Comparison of ENCODE assay signal across 11 cellular contexts in genomic region chr2:190182071-190182524, GRCh38.
DNase-seq lines count a peak whose midpoint lies in the region; ATAC-seq and TF ChIP-seq lines count a peak whose summit lies in the region.
"Had no signal": no experiment of that assay in that cellular context is flagged by ENCODE, and none has a peak within 500 bp of the region (broad histone marks: within the 10 kb centered on the region; RNA-seq: fewer than 3 reads in every experiment).

No MANE protein-coding gene starts in this region.

- H3K4me1 ChIP-seq in right cardiac atrium (ENCODE audit: control insufficient read depth, insufficient read depth, low read length) (no peaks in the 10 kb centered on the region), duodenal mucosa (ENCODE audit: control insufficient read depth in 1 of 2, insufficient read depth in 2 of 2, low read length in 2 of 2) (peaks cover 11 to 16% of the 10 kb centered on the region in 2 donors), uterus (no peaks in the 10 kb centered on the region)

- peaks cover 20% of the 10 kb centered on the region for H3K27me3 Mint-ChIP-seq in activated CD4-positive, alpha-beta T cell treated with anti-CD3 and anti-CD28 coated beads for 36 hours

- CTCF ChIA-PET in activated CD4-positive, alpha-beta T cell treated with anti-CD3 and anti-CD28 coated beads for 36 hours (lab: Charles Lee), result no interaction called here

- peaks cover 8% of the 10 kb centered on the region for H3K4me1 Mint-ChIP-seq in activated CD4-positive, alpha-beta T cell treated with anti-CD3 and anti-CD28 coated beads for 36 hours

- WGBS in right cardiac atrium, result 49% methylated on average over 3 of the region's 3 CpGs

- peak overlapping the region in 1 of 2 donors; percentile 77 for H3K9ac ChIP-seq in duodenal mucosa (ENCODE audit: low read depth in 1 of 2, low read length in 2 of 2)

- no peak for DNase-seq in right cardiac atrium
- DNase-seq in Right ventricle myocardium superior, result no peak
- DNase-seq in uterus, result no peak
- no peak for DNase-seq in AG20443 (ENCODE audit: low spot score)
- no peak for DNase-seq in activated CD4-positive, alpha-beta T cell treated with anti-CD3 and anti-CD28 coated beads for 36 hours
- DNase-seq: activated T-cell treated with anti-CD3 and anti-CD28 coated beads, Interleukin-2, amount 50 U/mL, for 1 hour; trophoblast cell had no signal

- H3K36me3 ChIP-seq in duodenal mucosa (ENCODE audit: control insufficient read depth in 1 of 2, insufficient read depth in 2 of 2, low read length in 2 of 2), result no peaks in the 10 kb centered on the region
- no peaks in the 10 kb centered on the region for H3K36me3 ChIP-seq in uterus
- H3K36me3 ChIP-seq: cardiac muscle cell had no signal

- H3K9me3 Mint-ChIP-seq in activated CD4-positive, alpha-beta T cell treated with anti-CD3 and anti-CD28 coated beads for 36 hours (ENCODE audit: low read depth), result no peaks in the 10 kb centered on the region

- H3K4me3 ChIP-seq in right cardiac atrium (ENCODE audit: low read length), result peak overlapping the region; percentile 63
- H3K4me3 ChIP-seq in duodenal mucosa (ENCODE audit: low read depth in 1 of 2, low read length in 2 of 2), result peak overlapping the region; percentile 75 to 77
- no peak overlapping the region for H3K4me3 ChIP-seq in uterus
- H3K4me3 ChIP-seq: cardiac muscle cell had no signal

- no peaks in the 10 kb centered on the region for H3K36me3 Mint-ChIP-seq in activated CD4-positive, alpha-beta T cell treated with anti-CD3 and anti-CD28 coated beads for 36 hours (ENCODE audit: low read depth)

- H3K27ac ChIP-seq in right cardiac atrium (ENCODE audit: low read length) (peak overlapping the region; percentile 30), duodenal mucosa (ENCODE audit: low read depth, low read length) (no peak overlapping the region), uterus (peak overlapping the region; percentile 4 to 91)
- H3K27ac ChIP-seq: cardiac muscle cell had no signal

- intact Hi-C loops in right cardiac atrium (cut with DNase I) (loop anchor here in 1 of 4 donors (10.0 kb wide), 1 partner anchor 97 kb away; no protein-coding TSS in a partner anchor), Right ventricle myocardium superior (cut with DNase I) (no loop called here), uterus (cut with DNase I; ENCODE audit: low total_unique reads) (loop anchor here (5.0 kb wide), 1 partner anchor 395 kb away; no protein-coding TSS in a partner anchor)
- intact Hi-C loops in activated CD4-positive, alpha-beta T cell treated with anti-CD3 and anti-CD28 coated beads for 36 hours (cut with DNase I, micrococcal nuclease), result no loop called here

- TF ChIP-seq CTCF in uterus (IDR thresholded peaks at IDR 0.05), result no peak

- POLR2A ChIA-PET in activated CD4-positive, alpha-beta T cell treated with anti-CD3 and anti-CD28 coated beads for 36 hours (lab: Charles Lee), result interaction anchor here (0.7 kb wide), 1 partner anchor 178 kb away, joined by 3 read pairs; no protein-coding TSS in a partner anchor

- no peak overlapping the region for H3K4me3 Mint-ChIP-seq in activated CD4-positive, alpha-beta T cell treated with anti-CD3 and anti-CD28 coated beads for 36 hours

- H3K27ac Mint-ChIP-seq in activated CD4-positive, alpha-beta T cell treated with anti-CD3 and anti-CD28 coated beads for 36 hours, result no peak overlapping the region

- H3K27me3 ChIP-seq in right cardiac atrium (ENCODE audit: control insufficient read depth, insufficient read depth) (no peaks in the 10 kb centered on the region), duodenal mucosa (ENCODE audit: control insufficient read depth in 1 of 2, insufficient read depth in 2 of 2, low read length in 2 of 2) (peaks cover 0 to 2% of the 10 kb centered on the region in 2 donors), uterus (no peaks in the 10 kb centered on the region)
- H3K27me3 ChIP-seq: cardiac muscle cell had no signal

- TF ChIP-seq POLR2A in uterus (IDR thresholded peaks at IDR 0.05), result no peak

- ATAC-seq in right cardiac atrium (no peak), Right ventricle myocardium superior (ENCODE audit: poor library complexity) (no peak), HG03354 (IDR thresholded peaks at IDR 0.05; ENCODE audit: poor library complexity, severe bottlenecking, unreplicated experiment) (peak; percentile 28), GM21367 (IDR thresholded peaks at IDR 0.05; ENCODE audit: unreplicated experiment) (no peak)
- ATAC-seq in activated CD4-positive, alpha-beta T cell treated with anti-CD3 and anti-CD28 coated beads for 36 hours, result no peak

- no peaks in the 10 kb centered on the region for H3K9me3 ChIP-seq in right cardiac atrium (ENCODE audit: control insufficient read depth, low read length)
- no peaks in the 10 kb centered on the region for H3K9me3 ChIP-seq in duodenal mucosa (ENCODE audit: control insufficient read depth in 1 of 2, low read length in 2 of 2)
- no peaks in the 10 kb centered on the region for H3K9me3 ChIP-seq in uterus

Comparison
In these comparisons a context has a peak if more than half of its experiments do, and no peak if none do; other contexts are left out.
1. H3K4me3 ChIP-seq: peak in right cardiac atrium (single experiment) and duodenal mucosa (2 of 2); none in uterus (0 of 2).